ENCODE assay signal across 2 cellular contexts in genomic region chr3:65627102-65627501, GRCh38.
TF ChIP-seq lines count a peak whose summit lies in the region.

No MANE protein-coding gene starts in this region.

TF ChIP-seq in GM23338, 12 proteins besides CTCF, POLR2A, EP300 and RAD21 (continued from another document):
- TF ChIP-seq ZNF462 (CRISPR knock-in tag; IDR thresholded peaks at IDR 0.05), result no peak
- no peak for TF ChIP-seq STAT1 (IDR thresholded peaks at IDR 0.05; ENCODE audit: unreplicated experiment)
- TF ChIP-seq NANOG (IDR thresholded peaks at IDR 0.05; ENCODE audit: borderline replicate concordance), result no peak
- no peak for TF ChIP-seq EZH2 (IDR thresholded peaks at IDR 0.05; ENCODE audit: low read depth, unreplicated experiment)
- TF ChIP-seq ETS1 (IDR thresholded peaks at IDR 0.05), result no peak
TF ChIP-seq in GM23338: peak in this region for 0.

TF ChIP-seq in IMR-90, 13 proteins besides CTCF, POLR2A, EP300 and RAD21 (continued from another document):
- no peak for TF ChIP-seq SMC3 (IDR thresholded peaks at IDR 0.05; ENCODE audit: low read depth, low read length)
- TF ChIP-seq MXI1 (IDR thresholded peaks at IDR 0.05; ENCODE audit: borderline replicate concordance, low read depth, low read length), result no peak
- TF ChIP-seq MAFK (IDR thresholded peaks at IDR 0.05; ENCODE audit: low read depth, low read length), result no peak
- TF ChIP-seq CHD1 (IDR thresholded peaks at IDR 0.05; ENCODE audit: low read depth, low read length), result no peak
- no peak for TF ChIP-seq RCOR1 (IDR thresholded peaks at IDR 0.05; ENCODE audit: insufficient replicate concordance, low read length)
- no peak for TF ChIP-seq NFE2L2 (IDR thresholded peaks at IDR 0.05; ENCODE audit: low read depth, low read length)
TF ChIP-seq in IMR-90: peak in this region for 0.
